ENCODE assay signal across 14 cellular contexts in genomic region chrX:79325263-79325958, GRCh38. TPM values are rescaled to one million over a fixed set of nuclear protein-coding genes. Genes with fewer than 3 reads are reported as not detected.
DNase-seq lines count a peak whose midpoint lies in the region; ATAC-seq and TF ChIP-seq lines count a peak whose summit lies in the region.
"Had no signal": no experiment of that assay in that cellular context is flagged by ENCODE, and none has a peak within 500 bp of the region (broad histone marks: within the 10 kb centered on the region; RNA-seq: fewer than 3 reads in every experiment).

No MANE protein-coding gene starts in this region.

- H3K9ac ChIP-seq in DND-41 (ENCODE audit: low read depth, low read length), result no peak overlapping the region

- H3K79me2 ChIP-seq in DND-41 (ENCODE audit: insufficient read depth, low read length), result no peaks in the 10 kb centered on the region

- no peaks in the 10 kb centered on the region for H3K4me1 ChIP-seq in DND-41 (ENCODE audit: insufficient read depth, low read length)
- no peaks in the 10 kb centered on the region for H3K4me1 ChIP-seq in lung (ENCODE audit: control insufficient read depth in 2 of 2, insufficient read depth in 2 of 2, low read length in 2 of 2)
- H3K4me1 ChIP-seq: left ventricle myocardium inferior had no signal

- H3K27me3 ChIP-seq in DND-41 (ENCODE audit: insufficient read depth, low read length, poor library complexity), result no peaks in the 10 kb centered on the region
- H3K27me3 ChIP-seq in lung (ENCODE audit: control insufficient read depth, insufficient read depth), result no peaks in the 10 kb centered on the region
- H3K27me3 ChIP-seq: ovary had no signal

- H3K27ac ChIP-seq in DND-41 (ENCODE audit: low read length) (no peak overlapping the region), lung (ENCODE audit: low read depth in 1 of 2, low read length in 1 of 2) (no peak overlapping the region)
- H3K27ac ChIP-seq: C4-2B, left ventricle myocardium inferior, ovary had no signal

- H3K4me3 ChIP-seq in DND-41 (ENCODE audit: low read depth in 1 of 2, low read length in 2 of 2) (no peak overlapping the region), lung (no peak overlapping the region)
- H3K4me3 ChIP-seq: left ventricle myocardium inferior, ovary had no signal

- H3K9me3 ChIP-seq in DND-41 (ENCODE audit: insufficient read depth, low read length, severe bottlenecking), result no peaks in the 10 kb centered on the region
- H3K9me3 ChIP-seq in lung (ENCODE audit: control insufficient read depth in 2 of 2, insufficient read depth in 1 of 2, low read length in 1 of 2), result no peaks in the 10 kb centered on the region
- H3K9me3 ChIP-seq: left ventricle myocardium inferior, ovary had no signal

- H3K4me2 ChIP-seq in DND-41 (ENCODE audit: insufficient read depth, low read length), result no peak overlapping the region

- TF ChIP-seq CTCF in DND-41 (IDR thresholded peaks at IDR 0.05; ENCODE audit: borderline replicate concordance, extremely low read depth, low read length, poor library complexity, severe bottlenecking) (no peak), lung (IDR thresholded peaks at IDR 0.05; ENCODE audit: control extremely low read depth, extremely low read depth) (no peak)

- WGBS in lung, 2 donors, result 48 to 84% methylated on average over 7 to 8 of the region's 8 CpGs

- peak overlapping the region; percentile 55 for H3K27ac Mint-ChIP-seq in activated T-helper 2 cell treated with anti-CD3 and anti-CD28 coated beads, Interferon-gamma antibody, Interleukin-2, Interleukin-4, amounts not matched to agents 10 μg/mL and 5 μg/mL and 100 μg/mL, durations not matched to agents 14 hours and 24 hours and 36 hours
- H3K27ac Mint-ChIP-seq: type B pancreatic cell had no signal

- intact Hi-C loops in activated T-helper 2 cell treated with anti-CD3 and anti-CD28 coated beads, Interferon-gamma antibody, Interleukin-2, Interleukin-4, amounts not matched to agents 10 μg/mL and 5 μg/mL and 100 μg/mL, durations not matched to agents 14 hours and 24 hours and 36 hours (cut with micrococcal nuclease), result no loop called here

- no peaks in the 10 kb centered on the region for H3K36me3 Mint-ChIP-seq in activated T-helper 2 cell treated with anti-CD3 and anti-CD28 coated beads, Interferon-gamma antibody, Interleukin-2, Interleukin-4, amounts not matched to agents 10 μg/mL and 5 μg/mL and 100 μg/mL, durations not matched to agents 14 hours and 24 hours and 36 hours (ENCODE audit: low read depth)
- H3K36me3 Mint-ChIP-seq: type B pancreatic cell had no signal

- peak; percentile 47; the same call in 1 of the 3 replicates for ATAC-seq in DND-41 (ENCODE audit: insufficient read depth, low read depth)
- ATAC-seq in lung (ENCODE audit: insufficient read depth, low FRiP score), result no peak
- ATAC-seq in GM19395 (IDR thresholded peaks at IDR 0.05; ENCODE audit: unreplicated experiment), result no peak
- no peak for ATAC-seq in HG02763 (IDR thresholded peaks at IDR 0.05; ENCODE audit: unreplicated experiment)

- DNase-seq in DND-41, result no peak
- peak; percentile 20 for DNase-seq in T follicular helper cell (ENCODE audit: low read depth)
- DNase-seq in activated T-helper 2 cell treated with anti-CD3 and anti-CD28 coated beads, Interferon-gamma antibody, Interleukin-2, Interleukin-4, amounts not matched to agents 10 μg/mL and 5 μg/mL and 100 μg/mL, durations not matched to agents 14 hours and 24 hours and 36 hours (ENCODE audit: low spot score), result peak; percentile 18
- DNase-seq in lung (ENCODE audit: low spot score), result peak; percentile 31
- DNase-seq in AG08395 (ENCODE audit: low spot score), result no peak
- DNase-seq in amygdala (lab: John Stamatoyannopoulos, UW), result no peak
- DNase-seq: dermis blood vessel endothelial cell, left ventricle myocardium inferior, MV-4-11, ovary had no signal

- H3K4me1 Mint-ChIP-seq in activated T-helper 2 cell treated with anti-CD3 and anti-CD28 coated beads, Interferon-gamma antibody, Interleukin-2, Interleukin-4, amounts not matched to agents 10 μg/mL and 5 μg/mL and 100 μg/mL, durations not matched to agents 14 hours and 24 hours and 36 hours (ENCODE audit: low read depth), result peaks cover 10% of the 10 kb centered on the region

- peak overlapping the region; percentile 45 for H3K4me3 Mint-ChIP-seq in activated T-helper 2 cell treated with anti-CD3 and anti-CD28 coated beads, Interferon-gamma antibody, Interleukin-2, Interleukin-4, amounts not matched to agents 10 μg/mL and 5 μg/mL and 100 μg/mL, durations not matched to agents 14 hours and 24 hours and 36 hours (ENCODE audit: low read depth)
- H3K4me3 Mint-ChIP-seq: type B pancreatic cell had no signal

- no peaks in the 10 kb centered on the region for H3K9me3 Mint-ChIP-seq in activated T-helper 2 cell treated with anti-CD3 and anti-CD28 coated beads, Interferon-gamma antibody, Interleukin-2, Interleukin-4, amounts not matched to agents 10 μg/mL and 5 μg/mL and 100 μg/mL, durations not matched to agents 14 hours and 24 hours and 36 hours
- H3K9me3 Mint-ChIP-seq: type B pancreatic cell had no signal

- H2AFZ ChIP-seq in DND-41 (ENCODE audit: low read depth, low read length), result no peak overlapping the region

- no peaks in the 10 kb centered on the region for H3K27me3 Mint-ChIP-seq in activated T-helper 2 cell treated with anti-CD3 and anti-CD28 coated beads, Interferon-gamma antibody, Interleukin-2, Interleukin-4, amounts not matched to agents 10 μg/mL and 5 μg/mL and 100 μg/mL, durations not matched to agents 14 hours and 24 hours and 36 hours (ENCODE audit: low read depth)
- H3K27me3 Mint-ChIP-seq: type B pancreatic cell had no signal

- no peaks in the 10 kb centered on the region for H4K20me1 ChIP-seq in DND-41 (ENCODE audit: insufficient read depth, low read length)

- H3K36me3 ChIP-seq in DND-41 (ENCODE audit: insufficient read depth, low read length), result no peaks in the 10 kb centered on the region
- no peaks in the 10 kb centered on the region for H3K36me3 ChIP-seq in lung (ENCODE audit: control insufficient read depth in 2 of 2, insufficient read depth in 2 of 2, low read length in 2 of 2)
- H3K36me3 ChIP-seq: left ventricle myocardium inferior, ovary had no signal

RNA-seq across cellular contexts. Expression of gene ITM2A, which starts 41.7 kb away (rescaled TPM):
- total RNA-seq in activated T-helper 2 cell treated with anti-CD3 and anti-CD28 coated beads, Interferon-gamma antibody, Interleukin-2, Interleukin-4, amounts not matched to agents 10 μg/mL and 5 μg/mL and 100 μg/mL, durations not matched to agents 14 hours and 24 hours and 36 hours, result 138 and 142 TPM in 2 replicates
- total RNA-seq in lung, result 100 to 1,000 TPM in 1 of 2 donors, 10 to 100 TPM in 1; 36.2 to 125 TPM
- polyA plus RNA-seq in lung, result 10 to 100 TPM in 1 of 2 donors, 1 to 10 TPM in 1; 7.1 to 19.5 TPM

Comparison
In these comparisons a context has a peak if more than half of its experiments do, and no peak if none do; other contexts are left out.
1. DNase-seq: peak in T follicular helper cell (single experiment), activated T-helper 2 cell treated with anti-CD3 and anti-CD28 coated beads, Interferon-gamma antibody, Interleukin-2, Interleukin-4, amounts not matched to agents 10 μg/mL and 5 μg/mL and 100 μg/mL, durations not matched to agents 14 hours and 24 hours and 36 hours (single experiment) and lung (single experiment); none in DND-41 (single experiment), AG08395 (single experiment) and amygdala (0 of 56).